ENCODE assay signal across 11 cellular contexts in genomic region chr2:27655155-27655951, GRCh38.
DNase-seq lines count a peak whose midpoint lies in the region; ATAC-seq, FAIRE-seq and TF ChIP-seq lines count a peak whose summit lies in the region.
"Had no signal": no experiment of that assay in that cellular context is flagged by ENCODE, and none has a peak within 500 bp of the region (broad histone marks: within the 10 kb centered on the region; RNA-seq: fewer than 3 reads in every experiment).

No MANE protein-coding gene starts in this region.

- no peak for TF ChIP-seq CTCF in foreskin fibroblast (IDR thresholded peaks at IDR 0.05; ENCODE audit: low read depth, low read length)

- H3K4me3 ChIP-seq in foreskin fibroblast (ENCODE audit: low read depth in 1 of 2, low read length in 2 of 2), result no peak overlapping the region

- FAIRE-seq in RCC 7860 (lab: Jason Lieb, UNC), result no peak
- FAIRE-seq: GM12891, islet of Langerhans had no signal

- DNase-seq in EL (peak; percentile 40), RCC 7860 (ENCODE audit: low spot score) (peak; percentile 45), foreskin fibroblast (peak; percentile 36 to 63), SW 1271 (lab: John Stamatoyannopoulos, UW) (no peak)
- DNase-seq in activated CD4-positive, alpha-beta T cell treated with anti-CD3 and anti-CD28 coated beads for 48 hours, result no peak
- DNase-seq: CD8-positive, alpha-beta T cell; MM.1S; T1000 had no signal

- no peak for ATAC-seq in HG03045 (IDR thresholded peaks at IDR 0.05; ENCODE audit: unreplicated experiment)
- ATAC-seq: CD8-positive, alpha-beta T cell had no signal

Comparison
In these comparisons a context has a peak if more than half of its experiments do, and no peak if none do; other contexts are left out.
1. DNase-seq: peak in EL (single experiment), RCC 7860 (single experiment) and foreskin fibroblast (2 of 2); none in activated CD4-positive, alpha-beta T cell treated with anti-CD3 and anti-CD28 coated beads for 48 hours (single experiment) and SW 1271 (0 of 2).